In genomic region chr6:57255451-57256181, GRCh38 we compare ENCODE assay signal across 20 cellular contexts. TPM values are rescaled to one million over a fixed set of nuclear protein-coding genes. Genes with fewer than 3 reads are reported as not detected.
DNase-seq lines count a peak whose midpoint lies in the region; ATAC-seq, FAIRE-seq and TF ChIP-seq lines count a peak whose summit lies in the region.
"Had no signal": no experiment of that assay in that cellular context is flagged by ENCODE, and none has a peak within 500 bp of the region (broad histone marks: within the 10 kb centered on the region; RNA-seq: fewer than 3 reads in every experiment).

No MANE protein-coding gene starts in this region.

- 100% methylated on average over 1 of the region's 4 CpGs for WGBS in mesenchymal stem cell
- WGBS in transverse colon (ENCODE audit: low coverage in 1 of 2), 2 donors: 74 to 82% methylated on average over 4 of the region's 4 CpGs

- H3K14ac ChIP-seq in mesenchymal stem cell (ENCODE audit: low read length in 2 of 2): no peak overlapping the region

- H3K4me3 ChIP-seq in endothelial cell of umbilical vein (replicated peaks in 1 of 3; ENCODE audit: insufficient read depth in 1 of 3, low read depth in 1 of 3, low read length in 3 of 3) (no peak overlapping the region), mesenchymal stem cell (ENCODE audit: insufficient read depth in 1 of 2, low read depth in 1 of 2, low read length in 2 of 2) (no peak overlapping the region), transverse colon (no peak overlapping the region), coronary artery (no peak overlapping the region)

- no peaks in the 10 kb centered on the region for H3K9me3 Mint-ChIP-seq in stimulated activated naive CD8-positive, alpha-beta T cell treated with anti-CD3 and anti-CD28 coated beads, Interleukin-15, amount 100 ng/mL, for 72 hours

- TF ChIP-seq EP300 in transverse colon (IDR thresholded peaks at IDR 0.05; ENCODE audit: low read depth): no peak

- H2BK120ac ChIP-seq in mesenchymal stem cell (ENCODE audit: low read depth, low read length): no peak overlapping the region

- no peak for ATAC-seq in stimulated activated naive CD8-positive, alpha-beta T cell treated with anti-CD3 and anti-CD28 coated beads, Interleukin-15, amount 100 ng/mL, for 72 hours
- ATAC-seq: PC-3, SK-N-SH treated with all-trans-retinoic acid at 6 μM for 48 hours had no signal

- no peak overlapping the region for H3K4me2 ChIP-seq in endothelial cell of umbilical vein (ENCODE audit: insufficient read depth, low read length)
- no peak overlapping the region for H3K4me2 ChIP-seq in mesenchymal stem cell (ENCODE audit: low read length, poor library complexity, severe bottlenecking)

- CTCF ChIA-PET in endothelial cell of umbilical vein (lab: Charles Lee): no interaction called here

- no peaks in the 10 kb centered on the region for H3K36me3 ChIP-seq in endothelial cell of umbilical vein (ENCODE audit: control insufficient read depth in 2 of 2, extremely low read depth in 1 of 2, insufficient read depth in 2 of 2, low read length in 2 of 2)
- no peaks in the 10 kb centered on the region for H3K36me3 ChIP-seq in mesenchymal stem cell (ENCODE audit: control insufficient read depth in 1 of 2, insufficient read depth in 2 of 2, low read depth in 1 of 2, low read length in 2 of 2)
- no peaks in the 10 kb centered on the region for H3K36me3 ChIP-seq in transverse colon

- no peak overlapping the region for H3K23ac ChIP-seq in mesenchymal stem cell (ENCODE audit: low read length in 2 of 2)

- no peaks in the 10 kb centered on the region for H3K9me3 ChIP-seq in endothelial cell of umbilical vein (replicated peaks; ENCODE audit: control insufficient read depth, insufficient read depth, low read length)
- H3K9me3 ChIP-seq in mesenchymal stem cell (ENCODE audit: control insufficient read depth, low read length): no peaks in the 10 kb centered on the region
- no peaks in the 10 kb centered on the region for H3K9me3 ChIP-seq in transverse colon

- H3K9me1 ChIP-seq in endothelial cell of umbilical vein (replicated peaks; ENCODE audit: control insufficient read depth, extremely low read depth, insufficient read depth, low read length): no peaks in the 10 kb centered on the region

- H2BK12ac ChIP-seq in mesenchymal stem cell (ENCODE audit: low read length in 2 of 2): no peak overlapping the region

- peak; percentile 66 for FAIRE-seq in endothelial cell of umbilical vein (lab: Jason Lieb, UNC)
- FAIRE-seq: D721Med, GM12892 had no signal

- no peak overlapping the region for H3K27ac ChIP-seq in endothelial cell of umbilical vein (ENCODE audit: insufficient read depth, low read depth, low read length)
- no peak overlapping the region for H3K27ac ChIP-seq in mesenchymal stem cell (ENCODE audit: low read length, poor library complexity, severe bottlenecking)
- peak overlapping the region in 3 of 4 donors; percentile 85 to 88 (median 87) for H3K27ac ChIP-seq in transverse colon
- H3K27ac ChIP-seq in coronary artery: peak overlapping the region in 1 of 2 donors; percentile 55
- H3K27ac ChIP-seq: C4-2B had no signal

- dilution Hi-C loops in endothelial cell of umbilical vein (cut with MboI; ENCODE audit: extremely low pct_ligation_motif_present, low sequenced_read_pairs): no loop called here

- H2BK15ac ChIP-seq in mesenchymal stem cell (ENCODE audit: low read depth, poor library complexity, severe bottlenecking): no peak overlapping the region

- BruUV-seq in endothelial cell of umbilical vein (replicated peaks; lab: Mats Ljungman, UMichigan): no TSS peak

- no peak overlapping the region for H3K18ac ChIP-seq in mesenchymal stem cell (ENCODE audit: low read depth in 1 of 2, low read length in 2 of 2)

- H3K4me1 Mint-ChIP-seq in stimulated activated naive CD8-positive, alpha-beta T cell treated with anti-CD3 and anti-CD28 coated beads, Interleukin-15, amount 100 ng/mL, for 72 hours: no peaks in the 10 kb centered on the region

- TF ChIP-seq POLR2A in endothelial cell of umbilical vein (IDR thresholded peaks at IDR 0.05; ENCODE audit: low read depth, low read length) (no peak), transverse colon (IDR thresholded peaks at IDR 0.05) (no peak)

- H4K91ac ChIP-seq in mesenchymal stem cell (ENCODE audit: low read length): no peak overlapping the region

- H2AFZ ChIP-seq in endothelial cell of umbilical vein (ENCODE audit: low read depth, low read length) (no peak overlapping the region), mesenchymal stem cell (ENCODE audit: low read depth, low read length) (no peak overlapping the region)

- H3K4ac ChIP-seq in mesenchymal stem cell (ENCODE audit: low read depth in 1 of 2, low read length in 2 of 2): no peak overlapping the region

- no peaks in the 10 kb centered on the region for H3K79me1 ChIP-seq in mesenchymal stem cell (replicated peaks; ENCODE audit: low read length, poor library complexity, severe bottlenecking)

- H3K9ac ChIP-seq in endothelial cell of umbilical vein (replicated peaks; ENCODE audit: extremely low read depth, insufficient read depth, low read length) (no peak overlapping the region), mesenchymal stem cell (ENCODE audit: low read length) (no peak overlapping the region)

- in situ Hi-C loops in transverse colon (cut with MboI; ENCODE audit: low pct_ligation_motif_present in 1 of 4, low pct_unique_long_range_greater_than_20kb in 1 of 4, low sequenced_read_pairs in 3 of 4): no loop called here

- H3K27me3 ChIP-seq in endothelial cell of umbilical vein (ENCODE audit: control insufficient read depth in 2 of 2, insufficient read depth in 2 of 2, low read length in 2 of 2): peaks cover 0 to 2% of the 10 kb centered on the region in 2 experiments
- no peaks in the 10 kb centered on the region for H3K27me3 ChIP-seq in mesenchymal stem cell (ENCODE audit: control insufficient read depth in 1 of 2, insufficient read depth in 1 of 2, low read length in 2 of 2)
- no peaks in the 10 kb centered on the region for H3K27me3 ChIP-seq in transverse colon

- DNase-seq in NCI-H69 (lab: John Stamatoyannopoulos, UW) (peak; percentile 50), endothelial cell of umbilical vein (ENCODE audit: low read depth, low spot score) (no peak), mesenchymal stem cell (peak; percentile 33), transverse colon (no peak), coronary artery (ENCODE audit: low spot score) (no peak), HPDE6-E6E7 (ENCODE audit: extremely low spot score) (no peak)
- DNase-seq in stimulated activated naive CD8-positive, alpha-beta T cell treated with anti-CD3 and anti-CD28 coated beads, Interleukin-15, amount 100 ng/mL, for 72 hours: no peak
- DNase-seq: AML-193, GOT3, NCI-H1436, NCI-H2029, NCI-H446, NCI-H82, PC-3, RPMI8226, SHP77 treated with DMSO at 0.1 percent for 48 hours had no signal

- H3K79me2 ChIP-seq in endothelial cell of umbilical vein (ENCODE audit: control insufficient read depth, insufficient read depth, low read length): no peaks in the 10 kb centered on the region

- no peak overlapping the region for H2AK5ac ChIP-seq in mesenchymal stem cell (ENCODE audit: low read length, severe bottlenecking)

- no peak for TF ChIP-seq CTCF in endothelial cell of umbilical vein (IDR thresholded peaks at IDR 0.05; ENCODE audit: extremely low read depth in 1 of 2, insufficient read depth in 1 of 2, low read depth in 1 of 2, low read length in 2 of 2)
- no peak for TF ChIP-seq CTCF in transverse colon (IDR thresholded peaks at IDR 0.05)
- TF ChIP-seq CTCF in coronary artery (IDR thresholded peaks at IDR 0.05): no peak

- POLR2A ChIA-PET in endothelial cell of umbilical vein (lab: Charles Lee): interaction anchor here (0.7 kb wide), 1 partner anchor 317 kb away, joined by 3 read pairs; no protein-coding TSS in a partner anchor

- H4K20me1 ChIP-seq in endothelial cell of umbilical vein (replicated peaks; ENCODE audit: control insufficient read depth, extremely low read depth, insufficient read depth, low read length): no peaks in the 10 kb centered on the region

- H3K27ac Mint-ChIP-seq in stimulated activated naive CD8-positive, alpha-beta T cell treated with anti-CD3 and anti-CD28 coated beads, Interleukin-15, amount 100 ng/mL, for 72 hours: no peak overlapping the region

- intact Hi-C loops in endothelial cell of umbilical vein (cut with micrococcal nuclease): no loop called here
- intact Hi-C loops in transverse colon (cut with DNase I; ENCODE audit: low total_unique reads): no loop called here

- H3K4me1 ChIP-seq in endothelial cell of umbilical vein (ENCODE audit: control insufficient read depth, extremely low read depth, insufficient read depth, low read length) (no peaks in the 10 kb centered on the region), mesenchymal stem cell (ENCODE audit: control insufficient read depth, insufficient read depth, low read depth, low read length) (peaks cover 3% of the 10 kb centered on the region), transverse colon (peaks cover 4 to 21% (median 8%) of the 10 kb centered on the region in 4 donors)

- no peak overlapping the region for H4K8ac ChIP-seq in mesenchymal stem cell (ENCODE audit: low read length)

- H2BK5ac ChIP-seq in mesenchymal stem cell (ENCODE audit: low read depth, low read length, poor library complexity, severe bottlenecking): no peak overlapping the region

- no peak overlapping the region for H3K4me3 Mint-ChIP-seq in stimulated activated naive CD8-positive, alpha-beta T cell treated with anti-CD3 and anti-CD28 coated beads, Interleukin-15, amount 100 ng/mL, for 72 hours

- peaks cover 5% of the 10 kb centered on the region for H3K27me3 Mint-ChIP-seq in stimulated activated naive CD8-positive, alpha-beta T cell treated with anti-CD3 and anti-CD28 coated beads, Interleukin-15, amount 100 ng/mL, for 72 hours

TF ChIP-seq in endothelial cell of umbilical vein, 7 proteins besides CTCF, POLR2A, EP300 and RAD21 (continues in another document):
- no peak for TF ChIP-seq MAX (IDR thresholded peaks at IDR 0.05; ENCODE audit: insufficient read depth, insufficient read length)
- TF ChIP-seq JUN (IDR thresholded peaks at IDR 0.05; ENCODE audit: borderline replicate concordance, insufficient read depth, insufficient read length, low read depth): no peak
- no peak for TF ChIP-seq POLR2AphosphoS5 (IDR thresholded peaks at IDR 0.05; ENCODE audit: insufficient read depth, low read depth, low read length)

RNA-seq across cellular contexts. Expression of gene RAB23, which starts 33.5 kb away (rescaled TPM):
- total RNA-seq in endothelial cell of umbilical vein (8.8 and 9.4 TPM in 2 replicates), transverse colon (10 to 100 TPM; 21.7 to 28.5 (median 25.1) TPM)
- 3.3 and 3.4 TPM in 2 replicates for polyA plus RNA-seq in endothelial cell of umbilical vein
- 4.6 TPM in 2 replicates for polyA plus RNA-seq in endothelial cell of umbilical vein (2011; cell fraction: cytosol; rRNA removed)
- 3.3 and 4.3 TPM in 2 replicates for polyA plus RNA-seq in endothelial cell of umbilical vein (2011; cell fraction: nucleus; rRNA removed)
- polyA plus RNA-seq in endothelial cell of umbilical vein (2012): 9.1 and 11.8 TPM in 2 replicates
- polyA minus RNA-seq in endothelial cell of umbilical vein: 4.5 and 5.2 TPM in 2 replicates
- 5.3 TPM for polyA minus RNA-seq in endothelial cell of umbilical vein (2011; cell fraction: cytosol; rRNA and poly(A)+ RNA removed)
- 2.9 and 4.4 TPM in 2 replicates for polyA minus RNA-seq in endothelial cell of umbilical vein (2011; cell fraction: nucleus; rRNA and poly(A)+ RNA removed)
- 21.7 TPM for polyA plus RNA-seq in mesenchymal stem cell (2013, experiment 1 of 2)
- polyA plus RNA-seq in mesenchymal stem cell (2013, experiment 2 of 2): 22.7 TPM

Comparison
In these comparisons a context has a peak if more than half of its experiments do, and no peak if none do; other contexts are left out.
1. DNase-seq: peak in NCI-H69 (single experiment) and mesenchymal stem cell (single experiment); none in endothelial cell of umbilical vein (single experiment), transverse colon (single experiment), coronary artery (single experiment), stimulated activated naive CD8-positive, alpha-beta T cell treated with anti-CD3 and anti-CD28 coated beads, Interleukin-15, amount 100 ng/mL, for 72 hours (0 of 2) and HPDE6-E6E7 (single experiment).
2. H3K27ac ChIP-seq: peak in transverse colon (3 of 4); none in endothelial cell of umbilical vein (single experiment) and mesenchymal stem cell (single experiment).